15 cellular contexts compared by ENCODE assay signal in genomic region chr3:113560265-113560664, GRCh38. TPM values are rescaled to one million over a fixed set of nuclear protein-coding genes. Genes with fewer than 3 reads are reported as not detected.
"Had no signal": no experiment of that assay in that cellular context is flagged by ENCODE, and none has a peak within 500 bp of the region (broad histone marks: within the 10 kb centered on the region; RNA-seq: fewer than 3 reads in every experiment).

No MANE protein-coding gene starts in this region.

- H3K4me2 ChIP-seq: SK-N-SH had no signal

- H3K36me3 ChIP-seq: pancreas, tibial nerve had no signal

- H3K9ac ChIP-seq: SK-N-SH had no signal

- ATAC-seq: body of pancreas, pancreas, WTC11 had no signal

- H3K9me3 Mint-ChIP-seq: activated CD4-positive, alpha-beta T cell treated with anti-CD3 and anti-CD28 coated beads, Interleukin-2, amount 10 ng/mL, durations not matched to agents 24 days and 14 days; activated naive CD4-positive, alpha-beta T cell treated with anti-CD3 and anti-CD28 coated beads, Interleukin-2, amount 50 U/mL, for 24 hours; endodermal cell; nephron; T-helper 1 cell treated with Interleukin-12 subunit alpha and Interleukin-12 subunit beta and Interleukin-4 antibody, amounts not matched to agents 30 μg/mL and 1 μg/mL, for 36 hours; WTC11 had no signal

- H3K27me3 ChIP-seq: body of pancreas, pancreas, tibial nerve had no signal

- H3K27ac ChIP-seq: body of pancreas, pancreas, skin epidermis, tibial nerve had no signal

- H3K4me3 Mint-ChIP-seq: activated CD4-positive, alpha-beta T cell treated with anti-CD3 and anti-CD28 coated beads, Interleukin-2, amount 10 ng/mL, durations not matched to agents 24 days and 14 days; activated naive CD4-positive, alpha-beta T cell treated with anti-CD3 and anti-CD28 coated beads, Interleukin-2, amount 50 U/mL, for 24 hours; endodermal cell; nephron; T-helper 1 cell treated with Interleukin-12 subunit alpha and Interleukin-12 subunit beta and Interleukin-4 antibody, amounts not matched to agents 30 μg/mL and 1 μg/mL, for 36 hours; WTC11 had no signal

- H3K4me1 ChIP-seq: pancreas, tibial nerve had no signal

- H3K9me3 ChIP-seq: body of pancreas, pancreas, SK-N-SH, tibial nerve had no signal

- H3K9me2 ChIP-seq: SK-N-SH had no signal

- H3K36me3 Mint-ChIP-seq: WTC11 had no signal

- FAIRE-seq: pancreas had no signal

- H3K27ac Mint-ChIP-seq: activated CD4-positive, alpha-beta T cell treated with anti-CD3 and anti-CD28 coated beads, Interleukin-2, amount 10 ng/mL, durations not matched to agents 24 days and 14 days; endodermal cell; T-helper 1 cell treated with Interleukin-12 subunit alpha and Interleukin-12 subunit beta and Interleukin-4 antibody, amounts not matched to agents 30 μg/mL and 1 μg/mL, for 36 hours; WTC11 had no signal

- H3K4me3 ChIP-seq: body of pancreas, lung, pancreas, skin epidermis, tibial nerve had no signal

- H3K4me1 Mint-ChIP-seq: endodermal cell, WTC11 had no signal

- H3K27me3 Mint-ChIP-seq: activated CD4-positive, alpha-beta T cell treated with anti-CD3 and anti-CD28 coated beads, Interleukin-2, amount 10 ng/mL, durations not matched to agents 24 days and 14 days; activated naive CD4-positive, alpha-beta T cell treated with anti-CD3 and anti-CD28 coated beads, Interleukin-2, amount 50 U/mL, for 24 hours had no signal

- DNase-seq: activated CD4-positive, alpha-beta T cell treated with anti-CD3 and anti-CD28 coated beads, Interleukin-2, amount 10 ng/mL, durations not matched to agents 24 days and 14 days; activated CD8-positive, alpha-beta memory T cell treated with anti-CD3 and anti-CD28 coated beads for 24 hours; amniotic stem cell; body of pancreas; endodermal cell; pancreas; retina had no signal

RNA-seq across cellular contexts. Expression of gene SIDT1, which starts 27.9 kb away (rescaled TPM):
- total RNA-seq: endodermal cell had no signal
